ENCODE assay signal across 1 cellular context in the genomic region with DNA sequence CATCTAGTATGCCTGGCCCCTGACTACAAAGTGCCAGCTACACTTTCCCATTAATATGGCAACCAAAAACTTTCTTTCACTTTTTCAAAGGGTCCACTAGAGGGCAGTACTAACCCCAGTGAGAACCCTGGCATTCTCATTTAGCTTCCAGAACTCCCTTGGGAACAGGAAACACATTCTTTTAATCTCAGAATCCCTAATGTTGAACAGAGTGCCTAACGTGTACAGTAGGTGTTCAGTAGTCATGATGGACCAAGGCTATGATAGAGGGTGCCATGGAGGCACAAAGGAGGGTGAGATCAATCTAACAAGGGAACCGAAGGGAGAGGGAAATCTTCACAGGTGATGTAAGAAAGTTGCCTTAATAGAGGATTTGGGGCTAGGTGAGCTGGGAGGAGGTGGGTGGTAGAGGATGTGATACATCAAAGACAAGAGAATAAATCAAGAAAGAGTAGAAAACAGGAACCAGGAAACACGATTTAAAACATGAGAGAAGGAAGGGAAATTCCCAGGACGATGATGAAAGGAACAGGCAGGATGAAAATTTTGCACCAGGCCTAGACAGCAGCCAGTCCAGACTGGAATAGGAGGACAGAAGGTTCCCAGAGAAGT.
TF ChIP-seq lines count a peak whose summit lies in the region.

No MANE protein-coding gene starts in this region.

TF ChIP-seq in endothelial cell of umbilical vein, 7 proteins besides CTCF, POLR2A, EP300 and RAD21:
- TF ChIP-seq, protein P1, sequence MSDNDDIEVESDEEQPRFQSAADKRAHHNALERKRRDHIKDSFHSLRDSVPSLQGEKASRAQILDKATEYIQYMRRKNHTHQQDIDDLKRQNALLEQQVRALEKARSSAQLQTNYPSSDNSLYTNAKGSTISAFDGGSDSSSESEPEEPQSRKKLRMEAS (IDR thresholded peaks at IDR 0.05; ENCODE audit: insufficient read depth, insufficient read length), result no peak
- TF ChIP-seq GATA2 (IDR thresholded peaks at IDR 0.05; ENCODE audit: insufficient read depth, insufficient read length, low read depth, low read length) (no peak), MYC (IDR thresholded peaks at IDR 0.05; ENCODE audit: low read depth, low read length) (no peak), FOS (IDR thresholded peaks at IDR 0.05; ENCODE audit: borderline replicate concordance, insufficient read depth, low read length) (no peak)
TF ChIP-seq in endothelial cell of umbilical vein: peak in this region for 0.
